Comparison of ENCODE assay signal across 25 cellular contexts in genomic region chr17:27232328-27232727, GRCh38.
DNase-seq lines count a peak whose midpoint lies in the region; ATAC-seq, FAIRE-seq and TF ChIP-seq lines count a peak whose summit lies in the region.
"Had no signal": no experiment of that assay in that cellular context is flagged by ENCODE, and none has a peak within 500 bp of the region (broad histone marks: within the 10 kb centered on the region; RNA-seq: fewer than 3 reads in every experiment).

No MANE protein-coding gene starts in this region.

- H3K9me3 Mint-ChIP-seq in activated CD4-positive, alpha-beta T cell treated with anti-CD3 and anti-CD28 coated beads, Interleukin-2, amount 10 ng/mL, durations not matched to agents 24 days and 14 days, result no peaks in the 10 kb centered on the region
- H3K9me3 Mint-ChIP-seq: CD14-positive monocyte; CD4-positive, alpha-beta T cell; CD8-positive, alpha-beta memory T cell had no signal

- H3K27ac Mint-ChIP-seq in activated CD4-positive, alpha-beta T cell treated with anti-CD3 and anti-CD28 coated beads, Interleukin-2, amount 10 ng/mL, durations not matched to agents 24 days and 14 days, result no peak overlapping the region
- H3K27ac Mint-ChIP-seq: CD4-positive, alpha-beta T cell; CD8-positive, alpha-beta memory T cell had no signal

- no peak for ATAC-seq in K562

- H3K4me1 ChIP-seq in K562 (replicated peaks in 1 of 2; ENCODE audit: control insufficient read depth in 2 of 2, insufficient read depth in 2 of 2, low read length in 2 of 2) (no peaks in the 10 kb centered on the region; a peak in 1 of 5 replicates), osteoblast (ENCODE audit: insufficient read depth, low read length) (no peaks in the 10 kb centered on the region)
- H3K4me1 ChIP-seq: BE2C, HAP-1 had no signal

- in situ Hi-C loops in K562 (cut with MboI) (loop anchor here (10.0 kb wide), 2 partner anchors 422 to 512 kb away; no protein-coding TSS in a partner anchor), KBM-7 (cut with MboI; ENCODE audit: low pct_unique_long_range_greater_than_20kb, low sequenced_read_pairs) (no loop called here)

- TF ChIP-seq CTCF in K562 (IDR thresholded peaks at IDR 0.05 in 2 of 3, conservative IDR thresholded peaks at IDR 0.05 in 1 of 3; ENCODE audit: insufficient read depth in 2 of 3, low read depth in 1 of 3, low read length in 3 of 3) (no peak), osteoblast (IDR thresholded peaks at IDR 0.05; ENCODE audit: extremely low read depth, low read depth, low read length) (no peak)

- POLR2A ChIA-PET in K562 (lab: Yijun Ruan, JAX), result no interaction called here

- H3K4me3 ChIP-seq in K562, result no peak overlapping the region
- no peak overlapping the region for H3K4me3 ChIP-seq in osteoblast (ENCODE audit: insufficient read depth, low read length)
- H3K4me3 ChIP-seq: BLaER1 treated with 17β-estradiol and CSF1 and Interleukin-3, amounts not matched to agents 10 nM and 100 nM; HAP-1 had no signal

- no peak for FAIRE-seq in K562 (lab: Jason Lieb, UNC)
- FAIRE-seq: A204.1, D721Med, GM12891, GM18507, H54 had no signal

- H3K27ac ChIP-seq in K562 (ENCODE audit: extremely low read depth, low read depth, low read length) (no peak overlapping the region), osteoblast (ENCODE audit: low read depth, low read length) (no peak overlapping the region)
- H3K27ac ChIP-seq: 22Rv1; BLaER1 treated with 17β-estradiol and CSF1 and Interleukin-3, amounts not matched to agents 10 nM and 100 nM had no signal

- H3K4me1 Mint-ChIP-seq in activated CD4-positive, alpha-beta T cell treated with anti-CD3 and anti-CD28 coated beads, Interleukin-2, amount 10 ng/mL, durations not matched to agents 24 days and 14 days, result no peaks in the 10 kb centered on the region
- H3K4me1 Mint-ChIP-seq: CD8-positive, alpha-beta memory T cell had no signal

- no peak overlapping the region for H3K9ac ChIP-seq in K562 (ENCODE audit: insufficient read depth in 1 of 2, low read depth in 2 of 2, low read length in 2 of 2)
- H3K9ac ChIP-seq: BLaER1 treated with 17β-estradiol and CSF1 and Interleukin-3, amounts not matched to agents 10 nM and 100 nM had no signal

- TF ChIP-seq POLR2A in K562 (conservative IDR thresholded peaks at IDR 0.05), result no peak

- WGBS in K562 (ENCODE audit: insufficient coverage, low coverage, missing lambda C conversion rate), result 21% methylated on average over 5 of the region's 5 CpGs

- H3K9me3 ChIP-seq in K562 (replicated peaks; ENCODE audit: control insufficient read depth, insufficient read depth, low read depth, low read length) (no peaks in the 10 kb centered on the region), osteoblast (ENCODE audit: low read depth, low read length) (no peaks in the 10 kb centered on the region)
- H3K9me3 ChIP-seq: BE2C; BLaER1 treated with 17β-estradiol and CSF1 and Interleukin-3, amounts not matched to agents 10 nM and 100 nM; HAP-1 had no signal

- no peak for TF ChIP-seq EP300 in K562 (IDR thresholded peaks at IDR 0.05; ENCODE audit: low read length)

- peak; percentile 34 for DNase-seq in activated CD4-positive, alpha-beta T cell treated with anti-CD3 and anti-CD28 coated beads, Interleukin-2, amount 10 ng/mL, durations not matched to agents 24 days and 14 days
- DNase-seq in activated CD4-positive, alpha-beta T cell treated with anti-CD3 and anti-CD28 coated beads, Interleukin-2, amount 50 U/mL, for 48 hours, result no peak
- DNase-seq in K562 (ENCODE audit: extremely low read depth in 1 of 4, low spot score in 3 of 4), result no peak
- DNase-seq in osteoblast (ENCODE audit: insufficient read length, low spot score, missing footprints), result peak; percentile 18
- DNase-seq in HuH-7 (ENCODE audit: low spot score), result no peak
- DNase-seq in KBM-7, result no peak
- DNase-seq: ACHN; AML-193; CD4-positive, alpha-beta T cell; CD8-positive, alpha-beta memory T cell; DMS 273 treated with DMSO at 0.1 percent for 48 hours; DMS79; EL; GDM1; GOT3 had no signal

- H3K4me3 Mint-ChIP-seq in activated CD4-positive, alpha-beta T cell treated with anti-CD3 and anti-CD28 coated beads, Interleukin-2, amount 10 ng/mL, durations not matched to agents 24 days and 14 days, result no peak overlapping the region
- H3K4me3 Mint-ChIP-seq: CD4-positive, alpha-beta T cell; CD8-positive, alpha-beta memory T cell had no signal

- no peaks in the 10 kb centered on the region for H3K9me1 ChIP-seq in K562 (ENCODE audit: control insufficient read depth, insufficient read depth, low read length)

- no peak overlapping the region for H3K4me2 ChIP-seq in K562 (ENCODE audit: insufficient read depth, low read length)
- no peak overlapping the region for H3K4me2 ChIP-seq in osteoblast (ENCODE audit: insufficient read depth, low read length)

- H3K36me3 ChIP-seq in K562 (ENCODE audit: control insufficient read depth, insufficient read depth, low read length) (no peaks in the 10 kb centered on the region), osteoblast (ENCODE audit: insufficient read depth, low read length) (no peaks in the 10 kb centered on the region)
- H3K36me3 ChIP-seq: BE2C; BLaER1 treated with 17β-estradiol and CSF1 and Interleukin-3, amounts not matched to agents 10 nM and 100 nM; HAP-1 had no signal

- H2AFZ ChIP-seq in K562 (ENCODE audit: low read depth, low read length), result no peak overlapping the region
- H2AFZ ChIP-seq in osteoblast (ENCODE audit: low read length), result no peak overlapping the region

- CTCF ChIA-PET in K562 (lab: Yijun Ruan, JAX; ENCODE audit: low intra/inter-chr PET ratio), result no interaction called here

- H4K20me1 ChIP-seq in K562 (replicated peaks; ENCODE audit: control insufficient read depth, insufficient read depth, low read length) (no peaks in the 10 kb centered on the region), osteoblast (ENCODE audit: insufficient read depth, low read length) (no peaks in the 10 kb centered on the region)
- H4K20me1 ChIP-seq: BLaER1 treated with 17β-estradiol and CSF1 and Interleukin-3, amounts not matched to agents 10 nM and 100 nM had no signal

- no TSS peak for BruUV-seq in K562 (replicated peaks; lab: Mats Ljungman, UMichigan)

- H3K79me2 ChIP-seq in K562 (ENCODE audit: control insufficient read depth, insufficient read depth, low read length) (no peaks in the 10 kb centered on the region), osteoblast (ENCODE audit: insufficient read depth, low read length) (no peaks in the 10 kb centered on the region)

- H3K27me3 ChIP-seq in K562 (ENCODE audit: control insufficient read depth in 2 of 2, insufficient read depth in 2 of 2, low read length in 2 of 2), result no peaks in the 10 kb centered on the region
- H3K27me3 ChIP-seq in osteoblast (ENCODE audit: insufficient read depth, low read length), result no peaks in the 10 kb centered on the region
- H3K27me3 ChIP-seq: BE2C; BLaER1 treated with 17β-estradiol and CSF1 and Interleukin-3, amounts not matched to agents 10 nM and 100 nM had no signal

- TF ChIP-seq RAD21 in K562 (CRISPR knock-in tag; conservative IDR thresholded peaks at IDR 0.05 in 1 of 2, IDR thresholded peaks at IDR 0.05 in 1 of 2), result no peak

- intact Hi-C loops in activated CD4-positive, alpha-beta T cell treated with anti-CD3 and anti-CD28 coated beads, Interleukin-2, amount 10 ng/mL, durations not matched to agents 24 days and 14 days (cut with micrococcal nuclease), result no loop called here
- intact Hi-C loops in K562 (cut with micrococcal nuclease), result loop anchor here (5.0 kb wide), 1 partner anchor 55 kb away; no protein-coding TSS in a partner anchor

- no peaks in the 10 kb centered on the region for H3K36me3 Mint-ChIP-seq in activated CD4-positive, alpha-beta T cell treated with anti-CD3 and anti-CD28 coated beads, Interleukin-2, amount 10 ng/mL, durations not matched to agents 24 days and 14 days (ENCODE audit: low read depth)
- H3K36me3 Mint-ChIP-seq: CD14-positive monocyte; CD8-positive, alpha-beta memory T cell had no signal

- peaks cover 16% of the 10 kb centered on the region for H3K27me3 Mint-ChIP-seq in activated CD4-positive, alpha-beta T cell treated with anti-CD3 and anti-CD28 coated beads, Interleukin-2, amount 10 ng/mL, durations not matched to agents 24 days and 14 days
- H3K27me3 Mint-ChIP-seq: CD4-positive, alpha-beta T cell; CD8-positive, alpha-beta memory T cell had no signal

TF ChIP-seq in K562, 482 proteins besides CTCF, POLR2A, EP300 and RAD21:
- TF ChIP-seq MNT (conservative IDR thresholded peaks at IDR 0.05) (no peak), HMG20B (CRISPR knock-in tag; IDR thresholded peaks at IDR 0.05) (no peak), DPF2 (IDR thresholded peaks at IDR 0.05) (no peak), RBM25 (IDR thresholded peaks at IDR 0.05; ENCODE audit: low read depth, low read length, severe bottlenecking) (peak; percentile 3), KLF16 (IDR thresholded peaks at IDR 0.05) (no peak), ZNF140 (CRISPR knock-in tag; IDR thresholded peaks at IDR 0.05) (no peak), ZNF134 (CRISPR knock-in tag; conservative IDR thresholded peaks at IDR 0.05) (peak; percentile 91), CBFA2T3 (IDR thresholded peaks at IDR 0.05) (no peak), ESRRA (IDR thresholded peaks at IDR 0.05; ENCODE audit: borderline replicate concordance, low read depth) (0 out of 2 replicates have a peak, but pooled peaks have one; percentile 24), ZNF316 (IDR thresholded peaks at IDR 0.05) (no peak), STAT5A (IDR thresholded peaks at IDR 0.05; ENCODE audit: borderline replicate concordance, low read length) (no peak), FOXA1 (IDR thresholded peaks at IDR 0.05; ENCODE audit: borderline replicate concordance) (no peak), PHB2 (IDR thresholded peaks at IDR 0.05; ENCODE audit: low read depth) (no peak), SAFB (IDR thresholded peaks at IDR 0.05; ENCODE audit: borderline replicate concordance, low read depth, low read length) (no peak)
TF ChIP-seq in K562: peak in this region for 3.

Comparison
In these comparisons a context has a peak if more than half of its experiments do, and no peak if none do; other contexts are left out.
1. DNase-seq: peak in activated CD4-positive, alpha-beta T cell treated with anti-CD3 and anti-CD28 coated beads, Interleukin-2, amount 10 ng/mL, durations not matched to agents 24 days and 14 days (single experiment) and osteoblast (single experiment); none in activated CD4-positive, alpha-beta T cell treated with anti-CD3 and anti-CD28 coated beads, Interleukin-2, amount 50 U/mL, for 48 hours (0 of 2), K562 (0 of 4), HuH-7 (single experiment) and KBM-7 (single experiment).